Comparison of ENCODE assay signal across 10 cellular contexts in the genomic region with DNA sequence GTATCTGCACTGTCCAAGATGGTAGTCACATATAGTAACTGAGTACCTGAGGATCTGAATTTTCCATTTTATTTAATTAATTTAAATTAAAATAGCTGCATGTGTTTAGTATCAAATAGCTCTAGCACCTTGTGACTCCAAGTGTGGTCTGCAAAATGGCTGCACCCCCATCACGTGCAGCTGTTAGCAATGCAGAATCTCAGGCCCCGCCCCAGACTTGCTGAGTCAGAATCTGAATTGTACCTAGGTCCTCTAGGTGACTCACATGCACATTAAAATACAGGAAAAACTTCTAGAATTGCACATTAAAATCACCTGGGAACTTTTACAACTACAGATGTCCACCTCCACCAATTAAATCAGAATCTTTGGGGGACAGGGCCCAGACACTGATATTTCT. TPM values are rescaled to one million over a fixed set of nuclear protein-coding genes. Genes with fewer than 3 reads are reported as not detected.
DNase-seq lines count a peak whose midpoint lies in the region; ATAC-seq lines count a peak whose summit lies in the region.
"Had no signal": no experiment of that assay in that cellular context is flagged by ENCODE, and none has a peak within 500 bp of the region (broad histone marks: within the 10 kb centered on the region; RNA-seq: fewer than 3 reads in every experiment).

No MANE protein-coding gene starts in this region.

- no peaks in the 10 kb centered on the region for H3K9me3 Mint-ChIP-seq in activated CD4-positive, alpha-beta memory T cell treated with anti-CD3 and anti-CD28 coated beads, Interleukin-2, amount 10 ng/mL, durations not matched to agents 7 days and 5 days
- H3K9me3 Mint-ChIP-seq: activated B cell treated with CpG ODN at 0.5 μM for 24 hours; naive thymus-derived CD8-positive, alpha-beta T cell had no signal

- peaks cover 14% of the 10 kb centered on the region for H3K36me3 Mint-ChIP-seq in activated CD4-positive, alpha-beta memory T cell treated with anti-CD3 and anti-CD28 coated beads, Interleukin-2, amount 10 ng/mL, durations not matched to agents 7 days and 5 days (ENCODE audit: low read depth)

- no peaks in the 10 kb centered on the region for H3K27me3 Mint-ChIP-seq in activated CD4-positive, alpha-beta memory T cell treated with anti-CD3 and anti-CD28 coated beads, Interleukin-2, amount 10 ng/mL, durations not matched to agents 7 days and 5 days
- H3K27me3 Mint-ChIP-seq: activated B cell treated with CpG ODN at 0.5 μM for 24 hours; naive thymus-derived CD8-positive, alpha-beta T cell had no signal

- H3K4me3 Mint-ChIP-seq in activated CD4-positive, alpha-beta memory T cell treated with anti-CD3 and anti-CD28 coated beads, Interleukin-2, amount 10 ng/mL, durations not matched to agents 7 days and 5 days, result no peak overlapping the region
- H3K4me3 Mint-ChIP-seq: activated B cell treated with CpG ODN at 0.5 μM for 24 hours; naive thymus-derived CD8-positive, alpha-beta T cell had no signal

- DNase-seq in activated CD4-positive, alpha-beta T cell treated with anti-CD3 and anti-CD28 coated beads for 4 hours, result peak; percentile 17 to 22
- no peak for DNase-seq in activated CD4-positive, alpha-beta T cell treated with anti-CD3 and anti-CD28 coated beads, Interleukin-2, amount 50 U/mL, for 4 hours
- DNase-seq in activated CD4-positive, alpha-beta memory T cell treated with anti-CD3 and anti-CD28 coated beads, Interleukin-2, amount 10 ng/mL, durations not matched to agents 7 days and 5 days, result peak; percentile 77
- peak; percentile 79 for DNase-seq in glomerular visceral epithelial cell (ENCODE audit: extremely low spot score)
- peak; percentile 45 for DNase-seq in stimulated activated CD8-positive, alpha-beta memory T cell treated with anti-CD3 and anti-CD28 coated beads, Interleukin-7, amount 100 ng/mL, for 24 hours (ENCODE audit: low read depth)
- no peak for DNase-seq in NOMO-1 treated with dmso at 0.1 percent for 144 hours (lab: John Stamatoyannopoulos, UW; ENCODE audit: unreplicated experiment)
- no peak for DNase-seq in NCI-H1694 (lab: John Stamatoyannopoulos, UW)
- DNase-seq: activated B cell treated with CpG ODN at 0.5 μM for 24 hours; naive thymus-derived CD8-positive, alpha-beta T cell had no signal

- H3K4me1 Mint-ChIP-seq in activated CD4-positive, alpha-beta memory T cell treated with anti-CD3 and anti-CD28 coated beads, Interleukin-2, amount 10 ng/mL, durations not matched to agents 7 days and 5 days, result peaks cover 69% of the 10 kb centered on the region
- H3K4me1 Mint-ChIP-seq: activated B cell treated with CpG ODN at 0.5 μM for 24 hours had no signal

- peak overlapping the region; percentile 27 for H3K27ac Mint-ChIP-seq in activated CD4-positive, alpha-beta memory T cell treated with anti-CD3 and anti-CD28 coated beads, Interleukin-2, amount 10 ng/mL, durations not matched to agents 7 days and 5 days
- H3K27ac Mint-ChIP-seq: activated B cell treated with CpG ODN at 0.5 μM for 24 hours had no signal

- ATAC-seq in GM18870 (IDR thresholded peaks at IDR 0.05; ENCODE audit: unreplicated experiment), result no peak
- ATAC-seq: naive thymus-derived CD8-positive, alpha-beta T cell had no signal

- POLR2A ChIA-PET in activated CD4-positive, alpha-beta memory T cell treated with anti-CD3 and anti-CD28 coated beads, Interleukin-2, amount 10 ng/mL, durations not matched to agents 7 days and 5 days (lab: Charles Lee), result interaction anchor here (0.9 to 1.0 kb wide), 3 partner anchors 13 to 144 kb away, joined by 3 to 4 read pairs (median 3); a partner anchor contains a TSS

- CTCF ChIA-PET in activated CD4-positive, alpha-beta memory T cell treated with anti-CD3 and anti-CD28 coated beads, Interleukin-2, amount 10 ng/mL, durations not matched to agents 7 days and 5 days (lab: Charles Lee), result interaction anchor here (0.6 to 2.8 kb wide), 3 partner anchors 18 to 221 kb away, joined by 3 to 15 read pairs (median 8); no protein-coding TSS in a partner anchor

RNA-seq across cellular contexts. Expression of a gene that starts 19.2 kb away (rescaled TPM):
- total RNA-seq in activated CD4-positive, alpha-beta memory T cell treated with anti-CD3 and anti-CD28 coated beads, Interleukin-2, amount 10 ng/mL, durations not matched to agents 7 days and 5 days, result not detected
- total RNA-seq: activated B cell treated with CpG ODN at 0.5 μM for 24 hours; naive thymus-derived CD8-positive, alpha-beta T cell had no signal

RNA-seq across cellular contexts. Expression of a gene that starts 26.8 kb away (rescaled TPM):
- 10 to 100 TPM; 86.1 to 91.3 TPM for total RNA-seq in activated CD4-positive, alpha-beta memory T cell treated with anti-CD3 and anti-CD28 coated beads, Interleukin-2, amount 10 ng/mL, durations not matched to agents 7 days and 5 days

RNA-seq across cellular contexts. Expression of a gene that starts 33.5 kb away (rescaled TPM):
- 10 to 100 TPM; 45.6 to 48.7 TPM for total RNA-seq in activated CD4-positive, alpha-beta memory T cell treated with anti-CD3 and anti-CD28 coated beads, Interleukin-2, amount 10 ng/mL, durations not matched to agents 7 days and 5 days

Comparison
In these comparisons a context has a peak if more than half of its experiments do, and no peak if none do; other contexts are left out.
1. DNase-seq: peak in activated CD4-positive, alpha-beta T cell treated with anti-CD3 and anti-CD28 coated beads for 4 hours (2 of 2), activated CD4-positive, alpha-beta memory T cell treated with anti-CD3 and anti-CD28 coated beads, Interleukin-2, amount 10 ng/mL, durations not matched to agents 7 days and 5 days (single experiment), glomerular visceral epithelial cell (single experiment) and stimulated activated CD8-positive, alpha-beta memory T cell treated with anti-CD3 and anti-CD28 coated beads, Interleukin-7, amount 100 ng/mL, for 24 hours (single experiment); none in activated CD4-positive, alpha-beta T cell treated with anti-CD3 and anti-CD28 coated beads, Interleukin-2, amount 50 U/mL, for 4 hours (0 of 2), NOMO-1 treated with dmso at 0.1 percent for 144 hours (single experiment) and NCI-H1694 (single experiment).